Comparison of ENCODE assay signal across 16 cellular contexts in the genomic region with DNA sequence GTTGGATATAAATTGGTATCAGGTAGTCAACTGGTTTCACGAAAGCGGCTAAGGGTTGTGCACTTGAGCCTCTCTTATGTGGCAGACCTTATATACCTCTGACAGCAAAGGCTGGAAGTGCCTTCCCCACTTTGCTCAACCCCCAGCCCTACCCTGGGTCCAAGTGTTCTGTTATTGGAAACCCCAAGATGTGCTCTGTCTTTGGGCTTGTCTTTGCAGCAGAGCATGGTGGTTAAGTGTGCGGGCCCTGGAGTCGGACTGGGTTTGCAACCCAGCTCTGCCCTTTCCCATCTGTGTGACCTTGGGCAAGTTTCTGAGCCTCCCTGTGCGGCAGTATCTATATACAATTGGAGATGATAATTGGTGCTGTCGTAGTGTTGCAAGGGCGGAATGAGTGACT. TPM values are rescaled to one million over a fixed set of nuclear protein-coding genes. Genes with fewer than 3 reads are reported as not detected.
"Had no signal": no experiment of that assay in that cellular context is flagged by ENCODE, and none has a peak within 500 bp of the region (broad histone marks: within the 10 kb centered on the region; RNA-seq: fewer than 3 reads in every experiment).

No MANE protein-coding gene starts in this region.

- H3K36me3 Mint-ChIP-seq: naive B cell had no signal

- H3K9me3 Mint-ChIP-seq: naive B cell had no signal

- ATAC-seq: left lobe of liver, sciatic nerve had no signal

- DNase-seq: activated gamma-delta T cell; aorta; cortex of kidney; effector CD4-positive, alpha-beta T cell; islet precursor cell; naive B cell; ovary; T1000; thyroid gland had no signal

RNA-seq across cellular contexts. Expression of gene IL10, which starts 11.2 kb away (rescaled TPM):
- total RNA-seq: glomerular endothelial cell, hepatocyte, lung microvascular endothelial cell had no signal

RNA-seq across cellular contexts. Expression of gene IL19, which starts 12.9 kb away (rescaled TPM):
- total RNA-seq: aorta, esophagus muscularis mucosa, glomerular endothelial cell, left lobe of liver, lung microvascular endothelial cell, ovary, sciatic nerve, thyroid gland, urinary bladder had no signal
- polyA plus RNA-seq: aorta, hepatocyte, ovary, urinary bladder had no signal
